In the genomic region with DNA sequence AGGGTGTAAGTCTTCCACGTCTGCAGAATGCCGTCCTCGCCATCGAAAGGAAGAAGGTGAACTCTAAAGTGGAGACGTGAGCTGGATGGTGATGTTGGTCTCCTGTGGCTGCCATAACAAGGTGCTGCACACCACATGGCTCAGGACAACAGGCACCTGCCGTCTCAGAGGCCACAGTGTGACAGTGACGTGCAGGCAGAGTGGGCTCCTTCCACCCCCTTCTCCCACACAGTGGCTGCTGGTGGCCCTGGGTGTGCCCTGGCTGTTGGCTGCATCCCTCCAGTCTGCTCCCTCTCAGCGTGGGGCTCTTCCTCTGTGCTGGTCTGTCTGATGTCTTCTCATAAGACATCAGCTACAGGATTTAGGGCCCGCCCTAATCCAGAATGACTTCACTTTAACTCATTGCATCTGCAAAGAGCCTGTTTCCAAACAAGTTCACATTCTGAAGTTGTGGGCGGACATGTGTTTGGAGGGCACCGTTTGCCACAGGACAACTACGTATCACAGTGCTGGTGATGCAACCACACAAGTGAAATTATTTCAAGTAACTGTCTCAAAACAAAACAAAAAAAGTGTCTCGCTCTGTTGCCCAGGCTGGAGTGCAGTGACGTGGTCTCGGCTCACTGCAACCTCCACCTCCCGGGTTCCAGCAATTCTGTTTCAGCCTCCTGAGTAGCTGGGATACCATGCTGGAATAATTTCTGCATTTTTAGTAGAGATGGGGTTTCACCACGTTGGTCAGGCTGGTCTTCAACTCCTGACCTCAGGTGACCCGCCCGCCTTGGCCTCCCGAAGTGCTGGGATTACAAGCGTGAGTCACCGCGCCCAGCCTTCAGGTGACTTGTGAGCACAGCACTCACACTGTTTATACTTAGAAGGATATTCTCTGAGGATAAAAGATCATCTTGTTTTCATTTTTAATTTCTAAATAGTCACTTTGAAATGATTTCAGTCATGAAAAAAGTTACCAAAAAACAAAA, we compare ENCODE assay signal across 30 cellular contexts. TPM values are rescaled to one million over a fixed set of nuclear protein-coding genes. Genes with fewer than 3 reads are reported as not detected.
DNase-seq lines count a peak whose midpoint lies in the region; ATAC-seq, FAIRE-seq and TF ChIP-seq lines count a peak whose summit lies in the region.
"Had no signal": no experiment of that assay in that cellular context is flagged by ENCODE, and none has a peak within 500 bp of the region (broad histone marks: within the 10 kb centered on the region; RNA-seq: fewer than 3 reads in every experiment).

No MANE protein-coding gene starts in this region.

- ATAC-seq in stimulated activated effector memory CD8-positive, alpha-beta T cell treated with anti-CD3 and anti-CD28 coated beads, Interleukin-12 subunit alpha, Interleukin-12 subunit beta, amount 100 ng/mL, for 72 hours = no peak
- ATAC-seq: GM12878, sciatic nerve, WTC11 had no signal

- no peak overlapping the region for H2AFZ ChIP-seq in SK-N-SH (ENCODE audit: low read depth)

- peaks cover 54% of the 10 kb centered on the region; the same call in 1 of the 2 replicates for H3K27me3 ChIP-seq in SK-N-SH (ENCODE audit: insufficient read depth)

- FAIRE-seq in urothelium cell line (lab: Jason Lieb, UNC) = peak; percentile 13
- FAIRE-seq: GM12878, islet of Langerhans had no signal

- POLR2A ChIA-PET in SK-N-SH (lab: Yijun Ruan, JAX) = no interaction called here

- no peak overlapping the region for H3K9ac ChIP-seq in SK-N-SH

- no peaks in the 10 kb centered on the region; a peak in 1 of 4 replicates for H3K4me1 ChIP-seq in SK-N-SH (ENCODE audit: control insufficient read depth in 1 of 2, insufficient read depth in 2 of 2, low read depth in 1 of 2, low read length in 1 of 2)

- TF ChIP-seq CTCF in SK-N-SH (IDR thresholded peaks at IDR 0.05) = no peak

- H3K27ac Mint-ChIP-seq in stimulated activated effector memory CD8-positive, alpha-beta T cell treated with anti-CD3 and anti-CD28 coated beads, Interleukin-12 subunit alpha, Interleukin-12 subunit beta, amount 100 ng/mL, for 72 hours = no peak overlapping the region
- H3K27ac Mint-ChIP-seq: activated naive CD4-positive, alpha-beta T cell treated with anti-CD3 and anti-CD28 coated beads, Interleukin-2, amount 10 ng/mL, durations not matched to agents 7 days and 5 days; activated T-helper 1 cell treated with anti-CD3 and anti-CD28 coated beads, Interleukin-12 subunit alpha, Interleukin-12 subunit beta, Interleukin-2, Interleukin-4 antibody, amounts not matched to agents 30 ng/mL and 10 ng/mL and 1 ng/mL, durations not matched to agents 14 hours and 24 hours and 36 hours; nephron; T-helper 2 cell treated with Interferon-gamma antibody and Interleukin-4, amounts not matched to agents 5 μg/mL and 100 μg/mL, for 36 hours; type B pancreatic cell; WTC11 had no signal

- H4K20me1 ChIP-seq in SK-N-SH (ENCODE audit: insufficient read depth) = no peaks in the 10 kb centered on the region

- H3K9me2 ChIP-seq in SK-N-SH = no peaks in the 10 kb centered on the region

- no peaks in the 10 kb centered on the region for H3F3A ChIP-seq in SK-N-SH (replicated peaks; ENCODE audit: insufficient read depth)

- peak; percentile 30 for DNase-seq in NOMO-1 treated with DMSO at 0.1 percent for 48 hours (lab: John Stamatoyannopoulos, UW; ENCODE audit: unreplicated experiment)
- DNase-seq in NOMO-1 treated with dmso at 0.1 percent for 144 hours (lab: John Stamatoyannopoulos, UW; ENCODE audit: unreplicated experiment) = no peak
- peak; percentile 74 for DNase-seq in NCI-H446 treated with DMSO at 0.1 percent for 48 hours (lab: John Stamatoyannopoulos, UW)
- DNase-seq in myocyte (ENCODE audit: low read depth) = peak; percentile 4
- DNase-seq in urothelium cell line (ENCODE audit: low spot score) = no peak
- no peak for DNase-seq in T1000 (lab: John Stamatoyannopoulos, UW)
- no peak for DNase-seq in stimulated activated effector memory CD8-positive, alpha-beta T cell treated with anti-CD3 and anti-CD28 coated beads, Interleukin-12 subunit alpha, Interleukin-12 subunit beta, amount 100 ng/mL, for 72 hours (ENCODE audit: low spot score in 2 of 2)
- no peak for DNase-seq in SK-N-SH
- DNase-seq: 8988T; activated CD4-positive, alpha-beta T cell treated with anti-CD3 and anti-CD28 coated beads, Interleukin-2, amount 50 U/mL, for 4 hours; activated naive CD4-positive, alpha-beta T cell treated with anti-CD3 and anti-CD28 coated beads, Interleukin-2, amount 10 ng/mL, durations not matched to agents 7 days and 5 days; amygdala; DMS79 treated with DMSO at 0.1 percent for 48 hours; effector CD8-positive, alpha-beta T cell; erythroblast; HCEC 1CT; midbrain; NCI-H1092; NCI-H187; stimulated activated CD4-positive, alpha-beta T cell treated with anti-CD3 and anti-CD28 coated beads, Interleukin-15, amount 100 ng/mL, for 24 hours had no signal

- H3K79me2 ChIP-seq in SK-N-SH (ENCODE audit: insufficient read depth) = no peaks in the 10 kb centered on the region

- no peaks in the 10 kb centered on the region for H3K9me3 ChIP-seq in SK-N-SH
- H3K9me3 ChIP-seq: breast epithelium, gastrocnemius medialis had no signal

- CTCF ChIA-PET in SK-N-SH (lab: Yijun Ruan, JAX) = no interaction called here

- no peaks in the 10 kb centered on the region for H3K9me3 Mint-ChIP-seq in stimulated activated effector memory CD8-positive, alpha-beta T cell treated with anti-CD3 and anti-CD28 coated beads, Interleukin-12 subunit alpha, Interleukin-12 subunit beta, amount 100 ng/mL, for 72 hours
- H3K9me3 Mint-ChIP-seq: activated T-helper 1 cell treated with anti-CD3 and anti-CD28 coated beads, Interleukin-12 subunit alpha, Interleukin-12 subunit beta, Interleukin-2, Interleukin-4 antibody, amounts not matched to agents 30 ng/mL and 10 ng/mL and 1 ng/mL, durations not matched to agents 14 hours and 24 hours and 36 hours; T-helper 2 cell treated with Interferon-gamma antibody and Interleukin-4, amounts not matched to agents 5 μg/mL and 100 μg/mL, for 36 hours; type B pancreatic cell had no signal

- no peaks in the 10 kb centered on the region for H3K36me3 ChIP-seq in SK-N-SH (replicated peaks in 1 of 2; ENCODE audit: control insufficient read depth in 1 of 2, insufficient read depth in 2 of 2, low read length in 1 of 2)
- H3K36me3 ChIP-seq: breast epithelium, gastrocnemius medialis had no signal

- H3K36me3 Mint-ChIP-seq in stimulated activated effector memory CD8-positive, alpha-beta T cell treated with anti-CD3 and anti-CD28 coated beads, Interleukin-12 subunit alpha, Interleukin-12 subunit beta, amount 100 ng/mL, for 72 hours = no peaks in the 10 kb centered on the region
- H3K36me3 Mint-ChIP-seq: activated naive CD4-positive, alpha-beta T cell treated with anti-CD3 and anti-CD28 coated beads, Interleukin-2, amount 10 ng/mL, durations not matched to agents 7 days and 5 days; type B pancreatic cell had no signal

- TF ChIP-seq RAD21 in SK-N-SH (IDR thresholded peaks at IDR 0.05; ENCODE audit: low read length) = no peak

- WGBS in SK-N-SH (ENCODE audit: low lambda C conversion rate) = 65% methylated on average over 21 of the region's 23 CpGs

- TF ChIP-seq EP300 in SK-N-SH (IDR thresholded peaks at IDR 0.05; ENCODE audit: borderline replicate concordance in 1 of 2, low read depth in 1 of 2, low read length in 1 of 2) = no peak

- H3K4me3 Mint-ChIP-seq in stimulated activated effector memory CD8-positive, alpha-beta T cell treated with anti-CD3 and anti-CD28 coated beads, Interleukin-12 subunit alpha, Interleukin-12 subunit beta, amount 100 ng/mL, for 72 hours = no peak overlapping the region
- H3K4me3 Mint-ChIP-seq: activated naive CD4-positive, alpha-beta T cell treated with anti-CD3 and anti-CD28 coated beads, Interleukin-2, amount 10 ng/mL, durations not matched to agents 7 days and 5 days; activated T-helper 1 cell treated with anti-CD3 and anti-CD28 coated beads, Interleukin-12 subunit alpha, Interleukin-12 subunit beta, Interleukin-2, Interleukin-4 antibody, amounts not matched to agents 30 ng/mL and 10 ng/mL and 1 ng/mL, durations not matched to agents 14 hours and 24 hours and 36 hours; nephron; T-helper 2 cell treated with Interferon-gamma antibody and Interleukin-4, amounts not matched to agents 5 μg/mL and 100 μg/mL, for 36 hours; type B pancreatic cell; WTC11 had no signal

- H3K4me3 ChIP-seq in SK-N-SH (ENCODE audit: low read depth in 2 of 2, low read length in 1 of 2) = no peak overlapping the region
- H3K4me3 ChIP-seq: breast epithelium, gastrocnemius medialis, GM12878 had no signal

- H3K27ac ChIP-seq in SK-N-SH (ENCODE audit: low read depth in 2 of 2, low read length in 1 of 2) = no peak overlapping the region
- H3K27ac ChIP-seq: breast epithelium, gastrocnemius medialis had no signal

- peaks cover 13% of the 10 kb centered on the region for H3K4me1 Mint-ChIP-seq in stimulated activated effector memory CD8-positive, alpha-beta T cell treated with anti-CD3 and anti-CD28 coated beads, Interleukin-12 subunit alpha, Interleukin-12 subunit beta, amount 100 ng/mL, for 72 hours

- H3K4me2 ChIP-seq in SK-N-SH = no peak overlapping the region

TF ChIP-seq in SK-N-SH, 30 proteins besides CTCF, POLR2A, EP300 and RAD21 (continues in another document):
- TF ChIP-seq FOXJ3 (CRISPR knock-in tag; IDR thresholded peaks at IDR 0.05) (no peak), CHD2 (IDR thresholded peaks at IDR 0.05; ENCODE audit: low read length, partially characterized antibody) (no peak), GATA2 (CRISPR knock-in tag; IDR thresholded peaks at IDR 0.05) (no peak), FOXM1 (IDR thresholded peaks at IDR 0.05; ENCODE audit: low read depth) (no peak), RXRA (IDR thresholded peaks at IDR 0.05; ENCODE audit: borderline replicate concordance, low read depth) (no peak), GABPA (IDR thresholded peaks at IDR 0.05; ENCODE audit: low read depth) (no peak)

RNA-seq across cellular contexts. Expression of a gene that starts 31.3 kb away (rescaled TPM):
- total RNA-seq in myocyte = 156 and 169 TPM in 2 replicates
- polyA plus RNA-seq in myocyte (2012) = 120 TPM
- 202 TPM in 2 replicates for polyA plus RNA-seq in SK-N-SH (2012; rRNA removed)
- 166 and 192 TPM in 2 replicates for polyA plus RNA-seq in SK-N-SH (2012; cell fraction: cytosol; rRNA removed)
- polyA plus RNA-seq in SK-N-SH (2012; cell fraction: nucleus; rRNA removed) = 210 and 234 TPM in 2 replicates

Comparison
In these comparisons a context has a peak if more than half of its experiments do, and no peak if none do; other contexts are left out.
1. DNase-seq: peak in NOMO-1 treated with DMSO at 0.1 percent for 48 hours (single experiment), NCI-H446 treated with DMSO at 0.1 percent for 48 hours (single experiment) and myocyte (single experiment); none in NOMO-1 treated with dmso at 0.1 percent for 144 hours (single experiment), urothelium cell line (single experiment), T1000 (single experiment), stimulated activated effector memory CD8-positive, alpha-beta T cell treated with anti-CD3 and anti-CD28 coated beads, Interleukin-12 subunit alpha, Interleukin-12 subunit beta, amount 100 ng/mL, for 72 hours (0 of 2) and SK-N-SH (single experiment).